Comparison of ENCODE assay signal across 9 cellular contexts in genomic region chr10:20839910-20840309, GRCh38. TPM values are rescaled to one million over a fixed set of nuclear protein-coding genes. Genes with fewer than 3 reads are reported as not detected.
"Had no signal": no experiment of that assay in that cellular context is flagged by ENCODE, and none has a peak within 500 bp of the region (broad histone marks: within the 10 kb centered on the region; RNA-seq: fewer than 3 reads in every experiment).

No MANE protein-coding gene starts in this region.

- H3K4me1 ChIP-seq: HAP-1 had no signal

- H3K9me3 ChIP-seq: HAP-1 had no signal

- DNase-seq: KBM-7 had no signal

- H3K4me2 ChIP-seq: GM23338, KMS-11 had no signal

- H3K9ac ChIP-seq: KMS-11 had no signal

- H3K4me3 ChIP-seq: GM23338, HAP-1 had no signal

- H2AFZ ChIP-seq: GM23338 had no signal

- FAIRE-seq: H1, H54, HTR-8/SVneo had no signal

- ATAC-seq: GM23338, HCT116 had no signal

- H3K36me3 ChIP-seq: HAP-1 had no signal

- H3K27ac ChIP-seq: KMS-11 had no signal

RNA-seq across cellular contexts. Expression of gene NEBL, which starts 57.2 kb away (rescaled TPM):
- polyA plus RNA-seq: IgD-negative memory B cell had no signal
